Comparison of ENCODE assay signal across 21 cellular contexts in the genomic region with DNA sequence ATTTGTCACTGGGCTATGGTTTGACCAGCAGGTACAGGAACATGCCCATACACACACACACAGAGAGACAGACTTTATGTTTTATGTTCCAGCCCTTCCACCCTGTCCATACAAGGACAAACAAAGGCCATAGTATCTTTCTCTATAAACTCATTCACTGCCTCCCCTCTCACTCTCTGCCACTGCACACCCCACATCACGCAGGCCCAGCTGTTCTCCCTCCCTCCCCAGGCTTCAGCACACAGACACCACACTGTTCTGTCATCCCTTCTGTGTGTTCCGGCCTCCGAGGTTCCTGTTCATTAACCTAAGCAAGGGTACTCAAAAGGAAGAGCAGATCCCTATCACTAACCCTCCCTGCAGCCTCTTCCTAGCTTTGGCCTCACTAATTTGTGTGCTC.
DNase-seq lines count a peak whose midpoint lies in the region; ATAC-seq lines count a peak whose summit lies in the region.
"Had no signal": no experiment of that assay in that cellular context is flagged by ENCODE, and none has a peak within 500 bp of the region (broad histone marks: within the 10 kb centered on the region; RNA-seq: fewer than 3 reads in every experiment).

No MANE protein-coding gene starts in this region.

- H3K27ac ChIP-seq in cingulate gyrus (ENCODE audit: low read depth, low read length): peak overlapping the region; percentile 10

- DNase-seq in C1 segment of cervical spinal cord (lab: John Stamatoyannopoulos, UW): peak in 9 of 14 donors; percentile 3 to 44 (median 7)
- peak in 30 of 51 donors; percentile 1 to 59 (median 19) for DNase-seq in hypothalamus (lab: John Stamatoyannopoulos, UW)
- DNase-seq in pons (ENCODE audit: low spot score): peak; percentile 84
- no peak for DNase-seq in activated naive CD4-positive, alpha-beta T cell treated with anti-CD3 and anti-CD28 coated beads, Interleukin-2, amount 50 U/mL, for 16 hours
- no peak for DNase-seq in GM19238 (ENCODE audit: insufficient read length, low spot score)
- no peak for DNase-seq in DMS 273 treated with DMSO at 0.1 percent for 48 hours (lab: John Stamatoyannopoulos, UW)
- DNase-seq: 8988T; BE2C; CD4-positive, alpha-beta T cell; GF-D8; HCEC 1CT; MM.1S; NCI-H1092 treated with DMSO at 0.1 percent for 48 hours; NCI-H1694; NCI-H510A treated with DMSO at 0.1 percent for 48 hours; NCI-H82; OCI-M1; SHP77 had no signal

- ATAC-seq in HG02610 (IDR thresholded peaks at IDR 0.05; ENCODE audit: unreplicated experiment): no peak
- ATAC-seq: GM23338 had no signal

Comparison
In these comparisons a context has a peak if more than half of its experiments do, and no peak if none do; other contexts are left out.
1. DNase-seq: peak in C1 segment of cervical spinal cord (9 of 14), hypothalamus (30 of 51) and pons (single experiment); none in activated naive CD4-positive, alpha-beta T cell treated with anti-CD3 and anti-CD28 coated beads, Interleukin-2, amount 50 U/mL, for 16 hours (single experiment), GM19238 (single experiment) and DMS 273 treated with DMSO at 0.1 percent for 48 hours (single experiment).